ENCODE assay signal across 8 cellular contexts in the genomic region with DNA sequence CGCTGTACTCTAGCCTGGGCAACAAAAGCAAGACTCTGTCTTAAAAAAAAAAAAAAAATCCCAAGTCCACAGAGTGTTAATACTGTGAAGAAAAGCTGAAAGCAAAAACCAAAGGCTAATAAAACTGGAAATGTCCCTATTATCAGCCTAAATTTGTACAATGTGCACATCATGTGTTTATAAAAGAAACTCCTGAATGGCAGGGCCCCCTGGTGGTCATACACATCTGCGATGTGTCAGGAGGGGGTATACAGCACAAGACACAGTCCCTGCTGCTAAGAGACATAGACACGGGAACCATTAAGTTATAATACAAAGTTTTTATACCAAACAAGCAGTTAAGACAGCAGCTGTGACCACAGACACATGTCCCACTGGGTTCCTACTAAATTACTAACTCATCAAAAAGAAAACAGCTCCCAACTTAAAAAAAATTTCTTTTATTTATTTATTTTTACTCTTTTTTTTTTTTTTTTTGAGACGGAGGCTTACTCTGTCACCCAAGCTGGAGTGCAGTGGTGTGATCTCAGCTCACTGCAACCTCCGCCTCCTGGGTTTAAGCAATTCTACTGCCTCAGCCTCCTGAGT. TPM values are rescaled to one million over a fixed set of nuclear protein-coding genes. Genes with fewer than 3 reads are reported as not detected.
DNase-seq lines count a peak whose midpoint lies in the region; ATAC-seq and TF ChIP-seq lines count a peak whose summit lies in the region.

No MANE protein-coding gene starts in this region.

- peaks cover 14% of the 10 kb centered on the region for H3K4me1 ChIP-seq in Caco-2

- H3K36me3 ChIP-seq in Caco-2 (ENCODE audit: control insufficient read depth, insufficient read depth, low read length): no peaks in the 10 kb centered on the region

- CTCF ChIA-PET in Caco-2 (lab: Charles Lee): interaction anchor here (0.6 kb wide), 1 partner anchor 23 kb away, joined by 3 read pairs; no protein-coding TSS in a partner anchor

- H3K27ac ChIP-seq in caudate nucleus (ENCODE audit: low read depth, low read length): no peak overlapping the region

- TF ChIP-seq CTCF in Caco-2 (IDR thresholded peaks at IDR 0.05; ENCODE audit: insufficient read depth in 1 of 2, low read depth in 1 of 2, low read length in 1 of 2, severe bottlenecking in 1 of 2, unreplicated experiment in 1 of 2): peak; percentile 72 to 73

- no peak overlapping the region for H3K4me3 Mint-ChIP-seq in Caco-2 (ENCODE audit: unreplicated experiment)

- POLR2A ChIA-PET in Caco-2 (lab: Charles Lee): no interaction called here

- no peaks in the 10 kb centered on the region for H3K9me3 Mint-ChIP-seq in Caco-2 (ENCODE audit: unreplicated experiment)

- DNase-seq in Caco-2 (peak; percentile 74 to 78), HCEC 1CT (peak; percentile 75), NCI-H2171 treated with DMSO at 0.1 percent for 48 hours (lab: John Stamatoyannopoulos, UW) (peak; percentile 67), caudate nucleus (lab: John Stamatoyannopoulos, UW) (peak in 42 of 61 donors; percentile 11 to 80 (median 44)), left colon (peak; percentile 83 to 93), iPS-NIHi7 (ENCODE audit: extremely low spot score) (no peak)
- peak; percentile 85 for DNase-seq in stimulated activated CD4-positive, alpha-beta T cell treated with anti-CD3 and anti-CD28 coated beads, Interleukin-4, amount 100 ng/mL, for 24 hours

- H3K36me3 Mint-ChIP-seq in Caco-2 (ENCODE audit: insufficient read depth, unreplicated experiment): peaks cover 5% of the 10 kb centered on the region

- intact Hi-C loops in Caco-2 (cut with micrococcal nuclease; ENCODE audit: unreplicated experiment) (loop anchor here (1.0 kb wide), 1 partner anchor 173 kb away; no protein-coding TSS in a partner anchor), left colon (cut with DNase I, micrococcal nuclease) (loop anchor here in 1 of 2 donors (10.0 kb wide), 1 partner anchor 177 kb away; a partner anchor contains a TSS)

- no peaks in the 10 kb centered on the region for H3K27me3 Mint-ChIP-seq in Caco-2 (ENCODE audit: insufficient read depth, unreplicated experiment)

- peaks cover 14% of the 10 kb centered on the region for H3K4me1 Mint-ChIP-seq in Caco-2 (ENCODE audit: low read depth, unreplicated experiment)

- no peak overlapping the region for H3K4me3 ChIP-seq in Caco-2 (ENCODE audit: low read depth, low read length)

- no peaks in the 10 kb centered on the region for H3K9me3 ChIP-seq in Caco-2

- no peaks in the 10 kb centered on the region for H3K27me3 ChIP-seq in Caco-2 (replicated peaks; ENCODE audit: control insufficient read depth, insufficient read depth, low read length)

- peak; percentile 83 to 86 for ATAC-seq in activated CD4-positive, CD25-positive, alpha-beta regulatory T cell treated with anti-CD3 and anti-CD28 coated beads, Interleukin-2, amount 50 U/mL, for 24 hours
- ATAC-seq in left colon: peak; percentile 74

- no TSS peak for BruUV-seq in Caco-2 (replicated peaks; lab: Mats Ljungman, UMichigan)

- no peak overlapping the region for H3K27ac Mint-ChIP-seq in Caco-2 (ENCODE audit: unreplicated experiment)

RNA-seq across cellular contexts. Expression of a gene that starts 31.0 kb away (rescaled TPM):
- total RNA-seq in Caco-2 (2022) (28.3 and 28.7 TPM in 2 replicates), left colon (100 to 1,000 TPM; 110 to 185 TPM)
